Comparison of ENCODE assay signal across 8 cellular contexts in the genomic region with DNA sequence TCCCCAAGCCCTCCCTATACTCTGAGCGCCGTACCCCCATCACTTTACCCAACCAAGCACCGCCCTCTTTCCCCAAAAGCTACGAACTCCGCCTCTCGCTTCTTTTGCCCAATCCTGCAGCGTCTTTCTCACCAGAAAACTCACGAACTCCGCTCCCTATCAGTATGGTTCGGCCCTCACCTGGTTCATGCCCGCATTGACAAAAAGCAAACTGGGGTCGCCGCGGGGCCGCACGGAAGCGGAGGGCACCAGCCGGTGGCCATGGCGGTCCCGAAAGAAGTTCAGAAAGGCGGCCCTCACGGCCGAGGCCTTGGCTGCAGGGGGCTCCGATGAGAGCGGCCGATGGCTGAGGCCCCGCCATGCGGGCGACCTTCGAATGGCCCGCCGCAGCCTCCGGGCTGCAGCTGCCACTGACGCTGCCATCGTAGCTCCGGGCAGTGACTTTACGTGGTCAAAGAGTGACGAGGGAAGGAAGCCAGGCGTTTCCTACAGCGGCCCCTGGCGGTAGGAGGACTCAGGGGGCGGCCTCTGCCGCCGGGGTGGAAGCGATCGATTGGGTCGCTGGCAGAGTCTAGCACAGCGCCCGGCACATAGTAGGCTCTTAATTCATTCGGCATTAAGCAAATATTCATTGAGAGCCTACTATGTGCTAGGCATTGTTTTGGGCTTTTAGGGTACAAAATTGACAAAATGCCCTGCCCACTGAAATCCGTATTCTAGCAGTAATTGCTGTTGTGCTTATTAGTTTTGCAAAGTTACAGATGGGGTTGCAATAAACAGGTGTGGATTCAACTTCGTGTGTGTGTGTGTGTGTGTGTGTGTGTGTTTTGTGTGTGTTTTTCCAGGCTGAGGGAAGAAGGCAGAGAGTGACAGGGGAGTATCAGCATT. TPM values are rescaled to one million over a fixed set of nuclear protein-coding genes. Genes with fewer than 3 reads are reported as not detected.
DNase-seq lines count a peak whose midpoint lies in the region; ATAC-seq, FAIRE-seq and TF ChIP-seq lines count a peak whose summit lies in the region.

A gene (minus strand): TSS at position 447 of the 888 bp plus-strand sequence. CDS start 24 bp downstream, at position 423.

- H3K9me3 Mint-ChIP-seq in endothelial cell (ENCODE audit: unreplicated experiment) (no peaks in the 10 kb centered on the region), mesothelial cell of epicardium (no peaks in the 10 kb centered on the region)

- TF ChIP-seq CTCF in D721Med (IDR thresholded peaks at IDR 0.05; ENCODE audit: insufficient read depth, missing control alignments) (peak; percentile 91), endothelial cell (IDR thresholded peaks at IDR 0.05; ENCODE audit: unreplicated experiment) (peak; percentile 85), mesothelial cell of epicardium (IDR thresholded peaks at IDR 0.05; ENCODE audit: unreplicated experiment) (peak; percentile 82)

- peaks cover 9% of the 10 kb centered on the region for H3K4me1 Mint-ChIP-seq in endothelial cell (ENCODE audit: unreplicated experiment)
- H3K4me1 Mint-ChIP-seq in mesothelial cell of epicardium: peaks cover 11% of the 10 kb centered on the region

- peak; percentile 63 for DNase-seq in D721Med (ENCODE audit: insufficient read length, low spot score)
- peak; percentile 87 for DNase-seq in HTR-8/SVneo (ENCODE audit: insufficient read length, low spot score)
- peak; percentile 68 for DNase-seq in NOMO-1 treated with dmso at 0.1 percent for 144 hours (lab: John Stamatoyannopoulos, UW; ENCODE audit: unreplicated experiment)
- peak; percentile 72 for DNase-seq in activated CD8-positive, alpha-beta memory T cell treated with anti-CD3 and anti-CD28 coated beads, Interleukin-2, amount 50 U/mL, for 1 hour (ENCODE audit: extremely low read depth)
- peak; percentile 94 for DNase-seq in endothelial cell (ENCODE audit: low spot score)
- peak; percentile 69 to 93 for DNase-seq in mesothelial cell of epicardium (ENCODE audit: low spot score in 2 of 2, unreplicated experiment in 2 of 2)
- DNase-seq in stimulated activated CD8-positive, alpha-beta memory T cell treated with anti-CD3 and anti-CD28 coated beads, Interleukin-15, amount 100 ng/mL, for 4 hours (ENCODE audit: low read depth in 2 of 2): peak; percentile 79 to 83

- peak within 1 kb of the TSS; percentile 53 for H3K27ac Mint-ChIP-seq in endothelial cell (ENCODE audit: unreplicated experiment)
- H3K27ac Mint-ChIP-seq in mesothelial cell of epicardium: peak within 1 kb of the TSS; percentile 86

- H3K4me3 Mint-ChIP-seq in endothelial cell (ENCODE audit: unreplicated experiment): peak within 1 kb of the TSS; percentile 97
- peak within 1 kb of the TSS; percentile 98 for H3K4me3 Mint-ChIP-seq in mesothelial cell of epicardium

- ATAC-seq in GM21381 (IDR thresholded peaks at IDR 0.05; ENCODE audit: unreplicated experiment): peak; percentile 92

- peaks cover 2% of the 10 kb centered on the region for H3K27me3 Mint-ChIP-seq in endothelial cell (ENCODE audit: unreplicated experiment)
- peaks cover 28% of the 10 kb centered on the region for H3K27me3 Mint-ChIP-seq in mesothelial cell of epicardium (ENCODE audit: low read depth)

- H3K36me3 Mint-ChIP-seq in endothelial cell (ENCODE audit: low read depth, unreplicated experiment) (peaks cover 22% of the 10 kb centered on the region), mesothelial cell of epicardium (peaks cover 18% of the 10 kb centered on the region)

- FAIRE-seq in D721Med (lab: Jason Lieb, UNC) (no peak), HTR-8/SVneo (lab: Jason Lieb, UNC) (peak; percentile 86)

RNA-seq across cellular contexts. Expression of the gene that starts here (rescaled TPM):
- 16.0 TPM for total RNA-seq in endothelial cell (ENCODE audit: unreplicated experiment)
- 31.6 to 33.5 TPM (median 33.4 TPM) in 3 replicates for total RNA-seq in mesothelial cell of epicardium

Comparison
In these comparisons a context has a peak if more than half of its experiments do, and no peak if none do; other contexts are left out.
1. Peak in every context shown above with its lines: DNase-seq and ATAC-seq.